In genomic region chr3:187015903-187016638, GRCh38 we compare ENCODE assay signal across 9 cellular contexts.
DNase-seq lines count a peak whose midpoint lies in the region; ATAC-seq lines count a peak whose summit lies in the region.
"Had no signal": no experiment of that assay in that cellular context is flagged by ENCODE, and none has a peak within 500 bp of the region (broad histone marks: within the 10 kb centered on the region; RNA-seq: fewer than 3 reads in every experiment).

No MANE protein-coding gene starts in this region.

- DNase-seq in activated CD8-positive, alpha-beta memory T cell treated with anti-CD3 and anti-CD28 coated beads, Interleukin-2, amount 50 U/mL, for 48 hours = peak; percentile 46
- DNase-seq in activated CD8-positive, alpha-beta memory T cell treated with anti-CD3 and anti-CD28 coated beads for 24 hours = no peak
- DNase-seq in NCI-H345 treated with DMSO at 0.1 percent for 48 hours (lab: John Stamatoyannopoulos, UW; ENCODE audit: unreplicated experiment) (peak; percentile 44), sciatic nerve (ENCODE audit: low spot score) (peak; percentile 26)
- DNase-seq in stimulated activated CD4-positive, alpha-beta T cell treated with anti-CD3 and anti-CD28 coated beads, Interleukin-15, amount 100 ng/mL, for 24 hours = no peak
- no peak for DNase-seq in stimulated activated CD4-positive, alpha-beta T cell treated with anti-CD3 and anti-CD28 coated beads, Interleukin-12 subunit alpha, Interleukin-12 subunit beta, amount 100 ng/mL, for 4 hours
- DNase-seq: foreskin melanocyte had no signal

- ATAC-seq in HG02642 (IDR thresholded peaks at IDR 0.05; ENCODE audit: poor library complexity, unreplicated experiment) = peak; percentile 63
- no peak for ATAC-seq in sciatic nerve
- ATAC-seq in HG02840 (IDR thresholded peaks at IDR 0.05; ENCODE audit: low FRiP score, unreplicated experiment) = no peak

- intact Hi-C loops in sciatic nerve (cut with DNase I) = no loop called here

Comparison
In these comparisons a context has a peak if more than half of its experiments do, and no peak if none do; other contexts are left out.
1. DNase-seq: peak in activated CD8-positive, alpha-beta memory T cell treated with anti-CD3 and anti-CD28 coated beads, Interleukin-2, amount 50 U/mL, for 48 hours (single experiment), NCI-H345 treated with DMSO at 0.1 percent for 48 hours (single experiment) and sciatic nerve (single experiment); none in activated CD8-positive, alpha-beta memory T cell treated with anti-CD3 and anti-CD28 coated beads for 24 hours (single experiment), stimulated activated CD4-positive, alpha-beta T cell treated with anti-CD3 and anti-CD28 coated beads, Interleukin-15, amount 100 ng/mL, for 24 hours (single experiment) and stimulated activated CD4-positive, alpha-beta T cell treated with anti-CD3 and anti-CD28 coated beads, Interleukin-12 subunit alpha, Interleukin-12 subunit beta, amount 100 ng/mL, for 4 hours (single experiment).